2 cellular contexts compared by ENCODE assay signal in the genomic region with DNA sequence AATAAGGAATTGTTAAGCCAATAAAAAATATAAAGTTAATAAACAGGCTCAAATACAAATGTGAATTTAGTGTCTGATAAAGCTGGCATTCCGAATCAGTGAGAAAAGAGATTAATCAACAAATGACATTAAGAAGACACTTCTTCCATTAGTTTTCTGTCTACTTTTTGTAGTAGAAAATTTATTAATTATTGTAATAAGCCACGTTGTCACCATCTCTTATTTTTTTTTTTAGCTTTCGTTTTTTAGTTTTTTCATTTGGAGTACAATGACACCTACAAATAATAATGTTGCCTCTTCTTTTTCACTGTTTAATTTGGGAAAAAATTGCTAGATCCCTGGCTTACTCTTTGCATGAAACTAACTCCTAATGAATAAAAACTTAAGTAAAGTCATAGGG.
TF ChIP-seq lines count a peak whose summit lies in the region.

No MANE protein-coding gene starts in this region.

TF ChIP-seq in A549, 52 proteins besides CTCF, POLR2A, EP300 and RAD21:
- TF ChIP-seq, protein P1, sequence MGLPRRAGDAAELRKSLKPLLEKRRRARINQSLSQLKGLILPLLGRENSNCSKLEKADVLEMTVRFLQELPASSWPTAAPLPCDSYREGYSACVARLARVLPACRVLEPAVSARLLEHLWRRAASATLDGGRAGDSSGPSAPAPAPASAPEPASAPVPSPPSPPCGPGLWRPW (IDR thresholded peaks at IDR 0.05), result no peak
- TF ChIP-seq CBX8 (IDR thresholded peaks at IDR 0.05) (peak; percentile 76), RNF2 (IDR thresholded peaks at IDR 0.05; ENCODE audit: borderline replicate concordance, low read depth) (peak; percentile 96; the same call in 1 of the 2 replicates)
- TF ChIP-seq, protein P2, sequence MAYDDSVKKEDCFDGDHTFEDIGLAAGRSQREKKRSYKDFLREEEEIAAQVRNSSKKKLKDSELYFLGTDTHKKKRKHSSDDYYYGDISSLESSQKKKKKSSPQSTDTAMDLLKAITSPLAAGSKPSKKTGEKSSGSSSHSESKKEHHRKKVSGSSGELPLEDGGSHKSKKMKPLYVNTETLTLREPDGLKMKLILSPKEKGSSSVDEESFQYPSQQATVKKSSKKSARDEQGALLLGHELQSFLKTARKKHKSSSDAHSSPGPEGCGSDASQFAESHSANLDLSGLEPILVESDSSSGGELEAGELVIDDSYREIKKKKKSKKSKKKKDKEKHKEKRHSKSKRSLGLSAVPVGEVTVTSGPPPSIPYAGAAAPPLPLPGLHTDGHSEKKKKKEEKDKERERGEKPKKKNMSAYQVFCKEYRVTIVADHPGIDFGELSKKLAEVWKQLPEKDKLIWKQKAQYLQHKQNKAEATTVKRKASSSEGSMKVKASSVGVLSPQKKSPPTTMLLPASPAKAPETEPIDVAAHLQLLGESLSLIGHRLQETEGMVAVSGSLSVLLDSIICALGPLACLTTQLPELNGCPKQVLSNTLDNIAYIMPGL (CRISPR knock-in tag; IDR thresholded peaks at IDR 0.05; ENCODE audit: borderline replicate concordance), result no peak
- TF ChIP-seq, protein P3, sequence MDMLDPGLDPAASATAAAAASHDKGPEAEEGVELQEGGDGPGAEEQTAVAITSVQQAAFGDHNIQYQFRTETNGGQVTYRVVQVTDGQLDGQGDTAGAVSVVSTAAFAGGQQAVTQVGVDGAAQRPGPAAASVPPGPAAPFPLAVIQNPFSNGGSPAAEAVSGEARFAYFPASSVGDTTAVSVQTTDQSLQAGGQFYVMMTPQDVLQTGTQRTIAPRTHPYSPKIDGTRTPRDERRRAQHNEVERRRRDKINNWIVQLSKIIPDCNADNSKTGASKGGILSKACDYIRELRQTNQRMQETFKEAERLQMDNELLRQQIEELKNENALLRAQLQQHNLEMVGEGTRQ (IDR thresholded peaks at IDR 0.05), result no peak

TF ChIP-seq in H1, 55 proteins besides CTCF, POLR2A, EP300 and RAD21:
- no peak for TF ChIP-seq EGR1 (IDR thresholded peaks at IDR 0.05; ENCODE audit: borderline replicate concordance, low read depth, low read length)
- no peak for TF ChIP-seq HDAC2 (IDR thresholded peaks at IDR 0.05; ENCODE audit: borderline replicate concordance in 1 of 2, low read depth in 2 of 2, low read length in 2 of 2)
- TF ChIP-seq CHD1 (IDR thresholded peaks at IDR 0.05; ENCODE audit: low read depth, low read length), result no peak
- no peak for TF ChIP-seq SAP30 (IDR thresholded peaks at IDR 0.05; ENCODE audit: insufficient read depth, insufficient replicate concordance, low read length)
- TF ChIP-seq CBX8 (IDR thresholded peaks at IDR 0.05; ENCODE audit: borderline replicate concordance, low read depth, low read length), result no peak
- TF ChIP-seq TAF1 (IDR thresholded peaks at IDR 0.05; ENCODE audit: low read depth, low read length), result no peak
- no peak for TF ChIP-seq HDAC6 (IDR thresholded peaks at IDR 0.05; ENCODE audit: low read depth, low read length)
- no peak for TF ChIP-seq SRF (IDR thresholded peaks at IDR 0.05; ENCODE audit: low read depth, low read length)
- TF ChIP-seq JUND (IDR thresholded peaks at IDR 0.05; ENCODE audit: low read length), result no peak
- no peak for TF ChIP-seq CHD2 (IDR thresholded peaks at IDR 0.05; ENCODE audit: low read length)
- no peak for TF ChIP-seq YY1 (IDR thresholded peaks at IDR 0.05; ENCODE audit: low read depth, low read length)
- TF ChIP-seq BACH1 (IDR thresholded peaks at IDR 0.05; ENCODE audit: low read length), result no peak
- no peak for TF ChIP-seq PHF8 (conservative IDR thresholded peaks at IDR 0.05; ENCODE audit: low read depth, low read length)
- TF ChIP-seq RXRA (IDR thresholded peaks at IDR 0.05; ENCODE audit: insufficient read depth, low read depth, low read length), result no peak
